ENCODE assay signal across 9 cellular contexts in genomic region chr2:86372641-86373502, GRCh38. TPM values are rescaled to one million over a fixed set of nuclear protein-coding genes. Genes with fewer than 3 reads are reported as not detected.
DNase-seq lines count a peak whose midpoint lies in the region; ATAC-seq, FAIRE-seq and TF ChIP-seq lines count a peak whose summit lies in the region.
"Had no signal": no experiment of that assay in that cellular context is flagged by ENCODE, and none has a peak within 500 bp of the region (broad histone marks: within the 10 kb centered on the region; RNA-seq: fewer than 3 reads in every experiment).

No MANE protein-coding gene starts in this region.

- no peaks in the 10 kb centered on the region for H3K9me3 Mint-ChIP-seq in CD8-positive, alpha-beta T cell

- H3K4me1 ChIP-seq in CD8-positive, alpha-beta T cell (ENCODE audit: insufficient read depth, low read length): peaks cover 30% of the 10 kb centered on the region
- H3K4me1 ChIP-seq in fibroblast of lung (ENCODE audit: control insufficient read depth, extremely low read depth, insufficient read depth, low read length) (no peaks in the 10 kb centered on the region), pancreas (peaks cover 3 to 6% (median 3%) of the 10 kb centered on the region in 3 donors)

- no peak overlapping the region for H3K4me3 Mint-ChIP-seq in CD8-positive, alpha-beta T cell

- no peaks in the 10 kb centered on the region for H3K9me3 ChIP-seq in CD8-positive, alpha-beta T cell (ENCODE audit: low read length)
- H3K9me3 ChIP-seq in fibroblast of lung (ENCODE audit: control insufficient read depth, insufficient read depth, low read depth, low read length) (no peaks in the 10 kb centered on the region), pancreas (no peaks in the 10 kb centered on the region)

- peaks cover 41% of the 10 kb centered on the region for H3K4me1 Mint-ChIP-seq in CD8-positive, alpha-beta T cell (ENCODE audit: low read depth)

- ATAC-seq in CD8-positive, alpha-beta T cell: no peak
- peak; percentile 42 to 85 (median 84) for ATAC-seq in pancreas

- no peak overlapping the region for H3K9ac ChIP-seq in fibroblast of lung (ENCODE audit: insufficient read depth, low read length)

- POLR2A ChIA-PET in CD8-positive, alpha-beta T cell (lab: Charles Lee): interaction anchor here (1.9 kb wide), 1 partner anchor 68 kb away, joined by 12 read pairs; the partner anchor contains the start of gene KDM3A

- no peak overlapping the region for H3K27ac ChIP-seq in CD8-positive, alpha-beta T cell (ENCODE audit: low read depth, low read length)
- H3K27ac ChIP-seq in fibroblast of lung (ENCODE audit: insufficient read depth, low read length) (no peak overlapping the region), pancreas (no peak overlapping the region)

- 15 to 22% methylated on average over 4 of the region's 4 CpGs for whole genome bisulfite sequencing in pancreas, 2 donors

- CTCF ChIA-PET in CD8-positive, alpha-beta T cell (lab: Charles Lee): interaction anchor here (1.0 to 1.5 kb wide), 3 partner anchors 27 to 152 kb away, joined by 3 to 4 read pairs (median 3); no protein-coding TSS in a partner anchor

- H4K20me1 ChIP-seq in fibroblast of lung (ENCODE audit: control insufficient read depth, extremely low read depth, insufficient read depth, low read length): no peaks in the 10 kb centered on the region

- no peaks in the 10 kb centered on the region for H3K79me2 ChIP-seq in fibroblast of lung (ENCODE audit: control insufficient read depth, insufficient read depth, low read length)

- H3K4me3 ChIP-seq in CD8-positive, alpha-beta T cell (ENCODE audit: low read depth, low read length): no peak overlapping the region
- no peak overlapping the region for H3K4me3 ChIP-seq in fibroblast of lung (replicated peaks in 1 of 4; ENCODE audit: control extremely low read depth in 1 of 4, insufficient read depth in 1 of 4, low read depth in 3 of 4, low read length in 4 of 4)
- no peak overlapping the region for H3K4me3 ChIP-seq in pancreas

- no peak for TF ChIP-seq CTCF in CD8-positive, alpha-beta T cell (IDR thresholded peaks at IDR 0.05)
- TF ChIP-seq CTCF in fibroblast of lung (conservative IDR thresholded peaks at IDR 0.05 in 1 of 2, IDR thresholded peaks at IDR 0.05 in 1 of 2; ENCODE audit: low read depth in 1 of 2, low read length in 2 of 2): peak; percentile 56 to 74
- TF ChIP-seq CTCF in pancreas (IDR thresholded peaks at IDR 0.05): peak; percentile 21 to 47 (median 36)

- no peaks in the 10 kb centered on the region for H3K27me3 ChIP-seq in CD8-positive, alpha-beta T cell (ENCODE audit: insufficient read depth, low read length)
- peaks cover 3% of the 10 kb centered on the region for H3K27me3 ChIP-seq in fibroblast of lung (ENCODE audit: control insufficient read depth, insufficient read depth, low read length)
- no peaks in the 10 kb centered on the region for H3K27me3 ChIP-seq in pancreas

- H3K27me3 Mint-ChIP-seq in CD8-positive, alpha-beta T cell (ENCODE audit: low read depth): no peaks in the 10 kb centered on the region

- FAIRE-seq in pancreas (lab: Jason Lieb, UNC): no peak

- DNase-seq in CD8-positive, alpha-beta T cell: no peak
- DNase-seq in HK-2 (ENCODE audit: unreplicated experiment) (peak; percentile 20), RPMI8226 (peak; percentile 48), fibroblast of lung (ENCODE audit: low read depth in 2 of 2) (peak; percentile 33 to 53), pancreas (peak in 3 of 6 donors; percentile 30 to 47 (median 35)), DMS153 (lab: John Stamatoyannopoulos, UW) (no peak), cerebellar nuclear complex (lab: John Stamatoyannopoulos, UW) (no peak)
- no peak for DNase-seq in activated CD4-positive, alpha-beta T cell treated with anti-CD3 and anti-CD28 coated beads, Interleukin-2, amount 50 U/mL, for 4 hours

- intact Hi-C loops in CD8-positive, alpha-beta T cell (cut with DNase I, micrococcal nuclease): no loop called here
- intact Hi-C loops in pancreas (cut with DNase I): loop anchor here in 2 of 3 donors (5.0 to 10.0 kb wide), 2 partner anchors 148 to 151 kb away; no protein-coding TSS in a partner anchor

- no peak overlapping the region for H2AFZ ChIP-seq in fibroblast of lung (ENCODE audit: low read length)

- no peaks in the 10 kb centered on the region for H3K36me3 Mint-ChIP-seq in CD8-positive, alpha-beta T cell
- H3K36me3 Mint-ChIP-seq: IgD-negative memory B cell had no signal

- no peak overlapping the region for H3K4me2 ChIP-seq in fibroblast of lung (ENCODE audit: extremely low read depth, insufficient read depth, low read length)

- no peaks in the 10 kb centered on the region for H3K36me3 ChIP-seq in CD8-positive, alpha-beta T cell (ENCODE audit: insufficient read depth, low read length)
- no peaks in the 10 kb centered on the region for H3K36me3 ChIP-seq in fibroblast of lung (ENCODE audit: control insufficient read depth, insufficient read depth, low read length)
- H3K36me3 ChIP-seq in pancreas: no peaks in the 10 kb centered on the region

- H3K27ac Mint-ChIP-seq in CD8-positive, alpha-beta T cell: peak overlapping the region; percentile 78
- H3K27ac Mint-ChIP-seq: IgD-negative memory B cell had no signal

RNA-seq across cellular contexts. Expression of gene REEP1, which starts 35.4 kb away (rescaled TPM):
- total RNA-seq in CD8-positive, alpha-beta T cell: not detected
- total RNA-seq in fibroblast of lung (not detected in 2 replicates), pancreas (1 to 10 TPM; 1.4 to 7.0 (median 4.4) TPM)
- polyA plus RNA-seq in fibroblast of lung (0.02 and 0.14 TPM in 2 replicates), pancreas (1 to 10 TPM; 2.9 to 4.2 TPM)
- polyA plus RNA-seq in fibroblast of lung (2012): 0.08 TPM in 1 of 2 replicates, not detected in the other
- not detected in 2 replicates for polyA minus RNA-seq in fibroblast of lung (ENCODE audit: low replicate concordance)
- polyA plus RNA-seq: IgD-negative memory B cell had no signal

Comparison
In these comparisons a context has a peak if more than half of its experiments do, and no peak if none do; other contexts are left out.
1. DNase-seq: peak in HK-2 (single experiment), RPMI8226 (single experiment) and fibroblast of lung (2 of 2); none in CD8-positive, alpha-beta T cell (0 of 7), DMS153 (single experiment), cerebellar nuclear complex (0 of 2) and activated CD4-positive, alpha-beta T cell treated with anti-CD3 and anti-CD28 coated beads, Interleukin-2, amount 50 U/mL, for 4 hours (0 of 2).
2. intact Hi-C loops: an anchor here in pancreas (5.0 to 10.0 kb wide); none called in CD8-positive, alpha-beta T cell.